8 cellular contexts compared by ENCODE assay signal in the genomic region with DNA sequence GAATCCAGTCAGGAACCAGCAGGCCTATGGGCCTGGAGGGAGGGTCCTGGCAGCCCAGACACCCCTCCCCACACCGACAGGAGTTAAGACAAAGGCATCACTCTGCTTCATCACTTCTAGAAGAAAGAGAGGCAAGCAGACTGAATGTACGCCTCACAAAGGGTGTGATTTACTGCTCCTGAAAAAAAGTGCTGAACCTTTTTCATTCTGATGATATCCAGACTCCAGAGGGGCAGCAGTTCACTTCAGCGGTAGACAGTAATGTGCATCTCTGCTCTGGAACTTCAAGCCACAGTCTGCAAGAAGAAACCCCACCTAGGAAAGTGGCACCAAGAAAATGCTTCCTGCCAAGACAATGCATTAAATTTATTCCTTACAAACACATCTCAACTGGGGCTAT.
"Had no signal": no experiment of that assay in that cellular context is flagged by ENCODE, and none has a peak within 500 bp of the region (broad histone marks: within the 10 kb centered on the region; RNA-seq: fewer than 3 reads in every experiment).

No MANE protein-coding gene starts in this region.

- H3K36me3 ChIP-seq: HAP-1 had no signal

- H3K4me3 ChIP-seq: GM23248, HAP-1, K562 had no signal

- H3K9ac ChIP-seq: GM23248 had no signal

- DNase-seq: GM23248, GOT3, H7, HFFc6, KG1 had no signal

- H3K4me3 Mint-ChIP-seq: HFFc6 had no signal

- H3K9me3 ChIP-seq: HAP-1 had no signal

- H3K4me1 ChIP-seq: HAP-1 had no signal

- H3K27ac Mint-ChIP-seq: HFFc6 had no signal

- H3K9me3 Mint-ChIP-seq: HFFc6 had no signal

- H2AFZ ChIP-seq: GM23248 had no signal

- H3K27ac ChIP-seq: GM23248, HL-60 had no signal
